23 cellular contexts compared by ENCODE assay signal in genomic region chr5:1119312-1119831, GRCh38. TPM values are rescaled to one million over a fixed set of nuclear protein-coding genes. Genes with fewer than 3 reads are reported as not detected.
DNase-seq lines count a peak whose midpoint lies in the region; ATAC-seq and TF ChIP-seq lines count a peak whose summit lies in the region.
"Had no signal": no experiment of that assay in that cellular context is flagged by ENCODE, and none has a peak within 500 bp of the region (broad histone marks: within the 10 kb centered on the region; RNA-seq: fewer than 3 reads in every experiment).

No MANE protein-coding gene starts in this region.

- no peak for TF ChIP-seq EP300 in gastroesophageal sphincter (IDR thresholded peaks at IDR 0.05)

- DNase-seq in HT-29 (ENCODE audit: low spot score) (peak; percentile 69), body of pancreas (no peak), right lobe of liver (peak; percentile 87 to 95 (median 93)), testis (no peak), ureter (ENCODE audit: low spot score) (no peak), substantia nigra (lab: John Stamatoyannopoulos, UW) (no peak)
- DNase-seq: ACHN; activated effector memory CD4-positive, alpha-beta T cell treated with anti-CD3 and anti-CD28 coated beads, Interleukin-2, amount 50 U/mL, for 16 hours; activated naive CD8-positive, alpha-beta T cell treated with anti-CD3 and anti-CD28 coated beads, Interleukin-2, amount 10 ng/mL, durations not matched to agents 7 days and 5 days; activated T-cell treated with anti-CD3 and anti-CD28 coated beads, Interleukin-2, amount 50 U/mL, for 1 hour; central memory CD4-positive, alpha-beta T cell; GF-D8; H9; hippocampal formation; MM.1S; NCI-H2081; NCI-H446; nephron progenitor cell; stimulated activated naive B cell treated with anti-CD40 and anti-IgM and Interleukin-4, amounts not matched to agents 10 μg/mL and 1 μg/mL and 100 μg/mL, for 72 hours had no signal

- H3K4me3 ChIP-seq in body of pancreas = no peak overlapping the region
- no peak overlapping the region for H3K4me3 ChIP-seq in right lobe of liver
- H3K4me3 ChIP-seq in testis = no peak overlapping the region
- H3K4me3 ChIP-seq in gastroesophageal sphincter = no peak overlapping the region
- H3K4me3 ChIP-seq: ovary had no signal

- H3K36me3 ChIP-seq in body of pancreas (replicated peaks in 1 of 2; ENCODE audit: insufficient read depth in 1 of 2, low read depth in 2 of 2) (no peaks in the 10 kb centered on the region), right lobe of liver (no peaks in the 10 kb centered on the region), testis (ENCODE audit: low read depth, missing control alignments) (no peaks in the 10 kb centered on the region), gastroesophageal sphincter (no peaks in the 10 kb centered on the region)
- H3K36me3 ChIP-seq: ovary had no signal

- WGBS in body of pancreas, 2 donors = 80 to 87% methylated on average over 3 to 23 of the region's 28 CpGs
- WGBS in right lobe of liver (ENCODE audit: insufficient coverage, low coverage, low lambda C conversion rate, missing lambda C conversion rate) = 24% methylated on average over 10 of the region's 28 CpGs
- WGBS in testis, 2 donors = 76 to 78% methylated on average over 4 to 26 of the region's 28 CpGs
- WGBS in gastroesophageal sphincter (ENCODE audit: low coverage in 1 of 2), 2 donors = 80% methylated on average over 1 of the region's 28 CpGs; no CpG with 5 or more reads in 1 of the 2 donors

- H3K4me1 ChIP-seq in body of pancreas (peaks cover 61% of the 10 kb centered on the region), right lobe of liver (peaks cover 0 to 32% (median 10%) of the 10 kb centered on the region in 4 donors), testis (peaks cover 65% of the 10 kb centered on the region), gastroesophageal sphincter (peaks cover 0 to 35% (median 9%) of the 10 kb centered on the region in 3 donors)

- intact Hi-C loops in body of pancreas (cut with DNase I) (no loop called here), right lobe of liver (cut with DNase I) (no loop called here), testis (cut with DNase I; ENCODE audit: low total_unique reads) (no loop called here)

- peak overlapping the region; percentile 45 to 80 (median 69) for H3K27ac ChIP-seq in body of pancreas
- H3K27ac ChIP-seq in right lobe of liver = peak overlapping the region; percentile 22 to 70 (median 45)
- H3K27ac ChIP-seq in testis = peak overlapping the region; percentile 6 to 68
- no peak overlapping the region for H3K27ac ChIP-seq in gastroesophageal sphincter
- H3K27ac ChIP-seq in substantia nigra (ENCODE audit: low read depth, low read length, poor library complexity, severe bottlenecking) = no peak overlapping the region
- H3K27ac ChIP-seq: KMS-11 had no signal

- H3K27me3 ChIP-seq in body of pancreas = no peaks in the 10 kb centered on the region
- no peaks in the 10 kb centered on the region for H3K27me3 ChIP-seq in right lobe of liver
- no peaks in the 10 kb centered on the region for H3K27me3 ChIP-seq in testis
- H3K27me3 ChIP-seq in gastroesophageal sphincter = no peaks in the 10 kb centered on the region
- H3K27me3 ChIP-seq: ovary had no signal

- peak in 1 of 3 donors; percentile 7 for TF ChIP-seq POLR2A in body of pancreas (IDR thresholded peaks at IDR 0.05)
- TF ChIP-seq POLR2A in right lobe of liver (IDR thresholded peaks at IDR 0.05) = peak; percentile 67
- no peak for TF ChIP-seq POLR2A in testis (IDR thresholded peaks at IDR 0.05)
- no peak for TF ChIP-seq POLR2A in gastroesophageal sphincter (IDR thresholded peaks at IDR 0.05)

- TF ChIP-seq CTCF in body of pancreas (IDR thresholded peaks at IDR 0.05) = no peak
- TF ChIP-seq CTCF in right lobe of liver (IDR thresholded peaks at IDR 0.05) = peak in 1 of 4 donors; percentile 27
- TF ChIP-seq CTCF in testis (IDR thresholded peaks at IDR 0.05) = no peak
- TF ChIP-seq CTCF in gastroesophageal sphincter (IDR thresholded peaks at IDR 0.05) = no peak

- H3K9me3 ChIP-seq in body of pancreas (no peaks in the 10 kb centered on the region), right lobe of liver (no peaks in the 10 kb centered on the region), testis (no peaks in the 10 kb centered on the region), gastroesophageal sphincter (no peaks in the 10 kb centered on the region)
- H3K9me3 ChIP-seq: ovary had no signal

- ATAC-seq in body of pancreas = no peak
- ATAC-seq in right lobe of liver = peak; percentile 85 to 92 (median 88)
- no peak for ATAC-seq in gastroesophageal sphincter
- ATAC-seq in HG03039 (IDR thresholded peaks at IDR 0.05; ENCODE audit: unreplicated experiment) = no peak
- ATAC-seq: stimulated activated naive B cell treated with anti-CD40 and anti-IgM and Interleukin-4, amounts not matched to agents 10 μg/mL and 1 μg/mL and 100 μg/mL, for 72 hours had no signal

RNA-seq across cellular contexts. Expression of gene SLC12A7, which starts 7.5 kb away (rescaled TPM):
- total RNA-seq in HT-29 (2014; rRNA removed; shearing (Covaris generic)) = 129 and 134 TPM in 2 replicates
- total RNA-seq in body of pancreas = 10 to 100 TPM; 35.5 to 42.8 TPM
- total RNA-seq in right lobe of liver = 10 to 100 TPM; 38.9 to 65.2 (median 53.3) TPM
- 100 to 1,000 TPM; 168 to 212 TPM for total RNA-seq in testis
- 73.2 TPM for polyA plus RNA-seq in testis (ENCODE audit: insufficient read depth, low read depth, low replicate concordance)
- total RNA-seq in gastroesophageal sphincter = 10 to 100 TPM; 18.8 to 28.7 (median 24.5) TPM
- total RNA-seq in ureter = 77.0 TPM

Comparison
In these comparisons a context has a peak if more than half of its experiments do, and no peak if none do; other contexts are left out.
1. DNase-seq: peak in HT-29 (single experiment) and right lobe of liver (3 of 3); none in body of pancreas (0 of 4), testis (single experiment), ureter (single experiment) and substantia nigra (0 of 49).
2. ATAC-seq: peak in right lobe of liver (4 of 4); none in body of pancreas (single experiment), gastroesophageal sphincter (single experiment) and HG03039 (single experiment).
3. H3K27ac ChIP-seq: peak in body of pancreas (4 of 4), right lobe of liver (3 of 3) and testis (2 of 2); none in gastroesophageal sphincter (0 of 4) and substantia nigra (single experiment).